In genomic region chr6:140077712-140078551, GRCh38 we compare ENCODE assay signal across 17 cellular contexts.
DNase-seq lines count a peak whose midpoint lies in the region; ATAC-seq and TF ChIP-seq lines count a peak whose summit lies in the region.
"Had no signal": no experiment of that assay in that cellular context is flagged by ENCODE, and none has a peak within 500 bp of the region (broad histone marks: within the 10 kb centered on the region; RNA-seq: fewer than 3 reads in every experiment).

No MANE protein-coding gene starts in this region.

- H3K27ac ChIP-seq in thoracic aorta, result peak overlapping the region; percentile 59 to 66

- H3K36me3 Mint-ChIP-seq in brain, result no peaks in the 10 kb centered on the region
- H3K36me3 Mint-ChIP-seq: activated naive CD8-positive, alpha-beta T cell treated with anti-CD3 and anti-CD28 coated beads for 36 hours had no signal

- no peaks in the 10 kb centered on the region for H3K9me3 ChIP-seq in thoracic aorta

- H3K27me3 Mint-ChIP-seq in brain, result no peaks in the 10 kb centered on the region

- peaks cover 19 to 43% of the 10 kb centered on the region in 2 donors for H3K4me1 ChIP-seq in thoracic aorta (ENCODE audit: control insufficient read depth in 1 of 2, low read depth in 2 of 2)

- H3K4me3 Mint-ChIP-seq in brain, result no peak overlapping the region
- H3K4me3 Mint-ChIP-seq: activated naive CD8-positive, alpha-beta T cell treated with anti-CD3 and anti-CD28 coated beads for 36 hours; endodermal cell had no signal

- no peaks in the 10 kb centered on the region for H3K27me3 ChIP-seq in thoracic aorta (replicated peaks; ENCODE audit: insufficient read depth)

- peak overlapping the region in 4 of 5 experiments; percentile 17 to 66 (median 40) for H3K27ac Mint-ChIP-seq in brain
- H3K27ac Mint-ChIP-seq: activated naive CD8-positive, alpha-beta T cell treated with anti-CD3 and anti-CD28 coated beads for 36 hours; endodermal cell had no signal

- H3K9me3 Mint-ChIP-seq in brain, result no peaks in the 10 kb centered on the region
- H3K9me3 Mint-ChIP-seq: activated naive CD8-positive, alpha-beta T cell treated with anti-CD3 and anti-CD28 coated beads for 36 hours; endodermal cell had no signal

- DNase-seq in HFF-Myc (ENCODE audit: extremely low read depth, low read depth), result peak; percentile 70
- peak; percentile 78 for DNase-seq in iris pigment epithelial cell (ENCODE audit: low read depth)
- no peak for DNase-seq in thoracic aorta (ENCODE audit: low spot score)
- DNase-seq in GDM1 (lab: John Stamatoyannopoulos, UW), result no peak
- no peak for DNase-seq in NCI-H1930 (lab: John Stamatoyannopoulos, UW)
- DNase-seq: activated naive CD8-positive, alpha-beta T cell treated with anti-CD3 and anti-CD28 coated beads for 36 hours; activated T-cell treated with anti-CD3 and anti-CD28 coated beads, Interleukin-2, amount 50 U/mL, for 48 hours; C1 segment of cervical spinal cord; caudate nucleus; DND-41; endodermal cell; NCI-H2029; NCI-H524 treated with DMSO at 0.1 percent for 48 hours; stimulated activated naive CD4-positive, alpha-beta T cell treated with Interleukin-2 at 50 U/mL for 16 hours had no signal

- ATAC-seq in thoracic aorta (ENCODE audit: insufficient number of reproducible peaks, low FRiP score, low read depth) (no peak), GM18511 (IDR thresholded peaks at IDR 0.05; ENCODE audit: unreplicated experiment) (no peak)

- H3K4me3 ChIP-seq in HFF-Myc (replicated peaks; ENCODE audit: low read depth, low read length) (no peak overlapping the region), thoracic aorta (no peak overlapping the region)
- H3K4me3 ChIP-seq: skin epidermis had no signal

- TF ChIP-seq CTCF in HFF-Myc (IDR thresholded peaks at IDR 0.05; ENCODE audit: low read depth, low read length, missing control alignments) (no peak), brain (conservative IDR thresholded peaks at IDR 0.05) (no peak), thoracic aorta (IDR thresholded peaks at IDR 0.05) (no peak)

- H3K36me3 ChIP-seq in thoracic aorta, result no peaks in the 10 kb centered on the region

- peaks cover 26% of the 10 kb centered on the region for H3K4me1 Mint-ChIP-seq in brain
- H3K4me1 Mint-ChIP-seq: activated naive CD8-positive, alpha-beta T cell treated with anti-CD3 and anti-CD28 coated beads for 36 hours; endodermal cell had no signal

Comparison
In these comparisons a context has a peak if more than half of its experiments do, and no peak if none do; other contexts are left out.
1. DNase-seq: peak in HFF-Myc (single experiment) and iris pigment epithelial cell (single experiment); none in thoracic aorta (single experiment), GDM1 (single experiment) and NCI-H1930 (0 of 2).